ENCODE assay signal across 21 cellular contexts in the genomic region with DNA sequence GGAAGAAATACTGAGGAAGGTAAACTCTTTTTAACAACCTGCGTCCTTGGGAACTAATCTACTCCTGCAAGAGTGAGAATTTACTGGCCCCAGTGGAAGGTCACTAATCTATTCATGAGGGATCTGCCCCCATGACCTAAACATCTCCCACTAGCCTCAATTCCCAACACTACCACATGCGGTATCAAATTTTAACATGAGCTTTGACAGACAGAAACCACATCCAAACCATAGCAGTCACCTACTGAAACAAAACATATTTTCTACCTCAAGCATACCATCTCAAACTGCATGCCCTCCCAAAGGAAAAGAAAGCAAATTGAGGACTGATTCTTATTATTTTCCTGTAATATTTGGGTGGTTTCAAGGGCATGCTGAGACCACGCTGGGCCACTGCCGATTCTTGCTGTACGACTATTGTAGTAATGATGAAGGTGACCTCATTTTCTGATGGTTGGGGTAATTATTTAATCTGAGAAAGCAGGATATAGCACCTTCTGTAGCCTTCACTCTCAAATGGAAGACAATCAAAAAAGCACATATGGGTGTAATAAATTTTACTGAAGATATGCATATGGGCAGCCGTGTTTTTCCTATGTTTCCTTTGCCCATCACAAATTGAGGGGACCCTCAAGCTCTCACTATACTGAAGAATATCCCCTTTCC. TPM values are rescaled to one million over a fixed set of nuclear protein-coding genes. Genes with fewer than 3 reads are reported as not detected.
DNase-seq lines count a peak whose midpoint lies in the region; ATAC-seq and TF ChIP-seq lines count a peak whose summit lies in the region.
"Had no signal": no experiment of that assay in that cellular context is flagged by ENCODE, and none has a peak within 500 bp of the region (broad histone marks: within the 10 kb centered on the region; RNA-seq: fewer than 3 reads in every experiment).

No MANE protein-coding gene starts in this region.

- no peaks in the 10 kb centered on the region for H3K27me3 Mint-ChIP-seq in activated naive CD4-positive, alpha-beta T cell treated with anti-CD3 and anti-CD28 coated beads, Interleukin-2, amount 10 ng/mL, durations not matched to agents 7 days and 5 days
- no peaks in the 10 kb centered on the region for H3K27me3 Mint-ChIP-seq in activated T-helper 1 cell treated with anti-CD3 and anti-CD28 coated beads, Interleukin-12 subunit alpha, Interleukin-12 subunit beta, Interleukin-2, Interleukin-4 antibody, amounts not matched to agents 30 ng/mL and 10 ng/mL and 1 ng/mL, durations not matched to agents 14 hours and 24 hours and 36 hours (ENCODE audit: insufficient read depth)
- H3K27me3 Mint-ChIP-seq in naive thymus-derived CD4-positive, alpha-beta T cell, result no peaks in the 10 kb centered on the region

- peak overlapping the region; percentile 41 for H3K4me3 ChIP-seq in naive thymus-derived CD4-positive, alpha-beta T cell (ENCODE audit: low read length)
- no peak overlapping the region for H3K4me3 ChIP-seq in upper lobe of right lung
- H3K4me3 ChIP-seq: GM23338, left lung, prostate gland, vagina had no signal

- intact Hi-C loops in activated T-helper 1 cell treated with anti-CD3 and anti-CD28 coated beads, Interleukin-12 subunit alpha, Interleukin-12 subunit beta, Interleukin-2, Interleukin-4 antibody, amounts not matched to agents 30 ng/mL and 10 ng/mL and 1 ng/mL, durations not matched to agents 14 hours and 24 hours and 36 hours (cut with micrococcal nuclease), result loop anchor here (1.0 to 5.0 kb wide), 2 partner anchors 9 to 244 kb away; no protein-coding TSS in a partner anchor
- intact Hi-C loops in naive thymus-derived CD4-positive, alpha-beta T cell (cut with micrococcal nuclease), result loop anchor here (2.0 to 5.0 kb wide), 3 partner anchors 13 to 321 kb away; partner anchors contain the start of gene GBP5 (in 1 of the 2)
- intact Hi-C loops in upper lobe of right lung (cut with DNase I), result no loop called here

- CTCF ChIA-PET in activated naive CD4-positive, alpha-beta T cell treated with anti-CD3 and anti-CD28 coated beads, Interleukin-2, amount 10 ng/mL, durations not matched to agents 7 days and 5 days (lab: Charles Lee), result interaction anchor here (1.2 to 3.7 kb wide), 4 partner anchors 8 to 77 kb away, joined by 3 to 25 read pairs (median 10); partner anchors contain the start of gene GBP5
- CTCF ChIA-PET in naive thymus-derived CD4-positive, alpha-beta T cell (lab: Charles Lee), result interaction anchor here (1.1 to 3.2 kb wide), 7 partner anchors 9 to 287 kb away, joined by 3 to 13 read pairs (median 4); partner anchors contain the start of gene GBP4

- POLR2A ChIA-PET in naive thymus-derived CD4-positive, alpha-beta T cell (lab: Charles Lee), result interaction anchor here (0.5 to 2.9 kb wide), 11 partner anchors 9 to 602 kb away, joined by 3 to 18 read pairs (median 4); partner anchors contain the start of gene GBP5

- no peak for TF ChIP-seq CTCF in upper lobe of right lung (IDR thresholded peaks at IDR 0.05)

- no peak for DNase-seq in activated naive CD4-positive, alpha-beta T cell treated with anti-CD3 and anti-CD28 coated beads, Interleukin-2, amount 10 ng/mL, durations not matched to agents 7 days and 5 days
- DNase-seq in activated naive CD4-positive, alpha-beta T cell treated with anti-CD3 and anti-CD28 coated beads, Interleukin-2, amount 50 U/mL, for 16 hours, result no peak
- DNase-seq in activated T-helper 1 cell treated with anti-CD3 and anti-CD28 coated beads, Interleukin-12 subunit alpha, Interleukin-12 subunit beta, Interleukin-2, Interleukin-4 antibody, amounts not matched to agents 30 ng/mL and 10 ng/mL and 1 ng/mL, durations not matched to agents 14 hours and 24 hours and 36 hours (ENCODE audit: low spot score), result no peak
- peak in 1 of 9 donors; percentile 10 for DNase-seq in naive thymus-derived CD4-positive, alpha-beta T cell
- DNase-seq in upper lobe of right lung (no peak), Kasumi-1 (lab: John Stamatoyannopoulos, UW) (no peak)
- DNase-seq: activated CD8-positive, alpha-beta memory T cell treated with anti-CD3 and anti-CD28 coated beads, Interleukin-2, amount 50 U/mL, for 4 hours; Caco-2; left lung; NCI-H1105 treated with DMSO at 0.1 percent for 48 hours; NK-92 treated with Interleukin-12 subunit alpha and Interleukin-12 subunit beta, amount 100 ng/mL, for 24 hours; SW 1271 had no signal

- H3K27me3 ChIP-seq in naive thymus-derived CD4-positive, alpha-beta T cell (ENCODE audit: control insufficient read depth in 2 of 2, insufficient read depth in 2 of 2, low read length in 2 of 2), result no peaks in the 10 kb centered on the region
- H3K27me3 ChIP-seq in upper lobe of right lung, result no peaks in the 10 kb centered on the region
- H3K27me3 ChIP-seq: gastroesophageal sphincter, left lung, vagina had no signal

- peaks cover 43 to 60% of the 10 kb centered on the region in 2 donors for H3K4me1 ChIP-seq in naive thymus-derived CD4-positive, alpha-beta T cell (ENCODE audit: control insufficient read depth in 2 of 2, insufficient read depth in 2 of 2, low read length in 2 of 2)
- peaks cover 15% of the 10 kb centered on the region for H3K4me1 ChIP-seq in upper lobe of right lung
- H3K4me1 ChIP-seq: Caco-2, prostate gland had no signal

- no peak overlapping the region for H3K4me3 Mint-ChIP-seq in activated naive CD4-positive, alpha-beta T cell treated with anti-CD3 and anti-CD28 coated beads, Interleukin-2, amount 10 ng/mL, durations not matched to agents 7 days and 5 days
- peak overlapping the region; percentile 31 for H3K4me3 Mint-ChIP-seq in activated T-helper 1 cell treated with anti-CD3 and anti-CD28 coated beads, Interleukin-12 subunit alpha, Interleukin-12 subunit beta, Interleukin-2, Interleukin-4 antibody, amounts not matched to agents 30 ng/mL and 10 ng/mL and 1 ng/mL, durations not matched to agents 14 hours and 24 hours and 36 hours
- H3K4me3 Mint-ChIP-seq in naive thymus-derived CD4-positive, alpha-beta T cell, result peak overlapping the region; percentile 63 to 83 (median 76)
- H3K4me3 Mint-ChIP-seq: GM23338 had no signal

- H3K27ac ChIP-seq in naive thymus-derived CD4-positive, alpha-beta T cell (ENCODE audit: low read depth, low read length), result peak overlapping the region; percentile 63
- H3K27ac ChIP-seq in upper lobe of right lung, result peak overlapping the region; percentile 8
- H3K27ac ChIP-seq: prostate gland, RWPE1, vagina, VCaP had no signal

- no peaks in the 10 kb centered on the region for H3K9me3 ChIP-seq in naive thymus-derived CD4-positive, alpha-beta T cell (ENCODE audit: control insufficient read depth in 2 of 3, low read length in 3 of 3)
- H3K9me3 ChIP-seq in upper lobe of right lung, result no peaks in the 10 kb centered on the region
- H3K9me3 ChIP-seq: Caco-2, gastroesophageal sphincter, left lung, prostate gland, vagina had no signal

- H3K9me3 Mint-ChIP-seq in activated naive CD4-positive, alpha-beta T cell treated with anti-CD3 and anti-CD28 coated beads, Interleukin-2, amount 10 ng/mL, durations not matched to agents 7 days and 5 days, result peaks cover 47% of the 10 kb centered on the region
- H3K9me3 Mint-ChIP-seq in activated T-helper 1 cell treated with anti-CD3 and anti-CD28 coated beads, Interleukin-12 subunit alpha, Interleukin-12 subunit beta, Interleukin-2, Interleukin-4 antibody, amounts not matched to agents 30 ng/mL and 10 ng/mL and 1 ng/mL, durations not matched to agents 14 hours and 24 hours and 36 hours, result peaks cover 45% of the 10 kb centered on the region
- peaks cover 0 to 30% (median 3%) of the 10 kb centered on the region in 11 donors for H3K9me3 Mint-ChIP-seq in naive thymus-derived CD4-positive, alpha-beta T cell
- H3K9me3 Mint-ChIP-seq: GM23338 had no signal

- H3K36me3 ChIP-seq in naive thymus-derived CD4-positive, alpha-beta T cell (ENCODE audit: control insufficient read depth in 2 of 3, insufficient read depth in 3 of 3, low read length in 3 of 3), result no peaks in the 10 kb centered on the region
- H3K36me3 ChIP-seq in upper lobe of right lung, result no peaks in the 10 kb centered on the region
- H3K36me3 ChIP-seq: gastroesophageal sphincter, left lung, prostate gland, vagina had no signal

- ATAC-seq in naive thymus-derived CD4-positive, alpha-beta T cell, result peak; percentile 57
- no peak for ATAC-seq in upper lobe of right lung
- ATAC-seq in HG03460 (IDR thresholded peaks at IDR 0.05; ENCODE audit: unreplicated experiment), result no peak
- ATAC-seq in GM19463 (IDR thresholded peaks at IDR 0.05; ENCODE audit: unreplicated experiment), result no peak
- ATAC-seq: gastroesophageal sphincter, GM23338 had no signal

- peaks cover 66% of the 10 kb centered on the region for H3K36me3 Mint-ChIP-seq in activated naive CD4-positive, alpha-beta T cell treated with anti-CD3 and anti-CD28 coated beads, Interleukin-2, amount 10 ng/mL, durations not matched to agents 7 days and 5 days
- peaks cover 46% of the 10 kb centered on the region for H3K36me3 Mint-ChIP-seq in activated T-helper 1 cell treated with anti-CD3 and anti-CD28 coated beads, Interleukin-12 subunit alpha, Interleukin-12 subunit beta, Interleukin-2, Interleukin-4 antibody, amounts not matched to agents 30 ng/mL and 10 ng/mL and 1 ng/mL, durations not matched to agents 14 hours and 24 hours and 36 hours (ENCODE audit: low read depth)
- peaks cover 0 to 71% (median 10%) of the 10 kb centered on the region in 5 donors for H3K36me3 Mint-ChIP-seq in naive thymus-derived CD4-positive, alpha-beta T cell

- H3K4me1 Mint-ChIP-seq in activated naive CD4-positive, alpha-beta T cell treated with anti-CD3 and anti-CD28 coated beads, Interleukin-2, amount 10 ng/mL, durations not matched to agents 7 days and 5 days, result peaks cover 86% of the 10 kb centered on the region
- peaks cover 90% of the 10 kb centered on the region for H3K4me1 Mint-ChIP-seq in activated T-helper 1 cell treated with anti-CD3 and anti-CD28 coated beads, Interleukin-12 subunit alpha, Interleukin-12 subunit beta, Interleukin-2, Interleukin-4 antibody, amounts not matched to agents 30 ng/mL and 10 ng/mL and 1 ng/mL, durations not matched to agents 14 hours and 24 hours and 36 hours (ENCODE audit: low read depth)
- peaks cover 54 to 86% (median 81%) of the 10 kb centered on the region in 7 donors for H3K4me1 Mint-ChIP-seq in naive thymus-derived CD4-positive, alpha-beta T cell
- H3K4me1 Mint-ChIP-seq: GM23338 had no signal

- H3K27ac Mint-ChIP-seq in activated naive CD4-positive, alpha-beta T cell treated with anti-CD3 and anti-CD28 coated beads, Interleukin-2, amount 10 ng/mL, durations not matched to agents 7 days and 5 days, result peak overlapping the region; percentile 96
- H3K27ac Mint-ChIP-seq in activated T-helper 1 cell treated with anti-CD3 and anti-CD28 coated beads, Interleukin-12 subunit alpha, Interleukin-12 subunit beta, Interleukin-2, Interleukin-4 antibody, amounts not matched to agents 30 ng/mL and 10 ng/mL and 1 ng/mL, durations not matched to agents 14 hours and 24 hours and 36 hours, result peak overlapping the region; percentile 92
- H3K27ac Mint-ChIP-seq in naive thymus-derived CD4-positive, alpha-beta T cell, result peak overlapping the region; percentile 76 to 96 (median 91)
- H3K27ac Mint-ChIP-seq: GM23338 had no signal

RNA-seq across cellular contexts. Expression of gene GBP5, which starts 13.2 kb away (rescaled TPM):
- 145 and 154 TPM in 2 replicates for total RNA-seq in activated T-helper 1 cell treated with anti-CD3 and anti-CD28 coated beads, Interleukin-12 subunit alpha, Interleukin-12 subunit beta, Interleukin-2, Interleukin-4 antibody, amounts not matched to agents 30 ng/mL and 10 ng/mL and 1 ng/mL, durations not matched to agents 14 hours and 24 hours and 36 hours
- 100 to 1,000 TPM in 2 of 5 experiments, 10 to 100 TPM in 3; 31.8 to 784 (median 53.6) TPM for total RNA-seq in naive thymus-derived CD4-positive, alpha-beta T cell
- 10 to 100 TPM; 30.0 to 42.1 TPM for polyA plus RNA-seq in naive thymus-derived CD4-positive, alpha-beta T cell
- 5.4 TPM for total RNA-seq in upper lobe of right lung
- total RNA-seq: Caco-2, GM23338, myocyte had no signal
- polyA plus RNA-seq: GM23338 had no signal
